Comparison of ENCODE assay signal across 8 cellular contexts in genomic region chr12:95623554-95624170, GRCh38.
DNase-seq lines count a peak whose midpoint lies in the region; ATAC-seq lines count a peak whose summit lies in the region.

No MANE protein-coding gene starts in this region.

- no peak overlapping the region for H2AK5ac ChIP-seq in trophoblast cell (ENCODE audit: low read length)

- H2BK120ac ChIP-seq in trophoblast cell (ENCODE audit: insufficient read depth, low read length, poor library complexity) = no peak overlapping the region

- H3K9me3 ChIP-seq in MG63 (no peaks in the 10 kb centered on the region; the same call in 1 of the 2 replicates), trophoblast cell (ENCODE audit: insufficient read depth, low read depth, low read length) (no peaks in the 10 kb centered on the region)

- no peaks in the 10 kb centered on the region for H3K4me1 Mint-ChIP-seq in activated T-cell treated with anti-CD3 and anti-CD28 coated beads, Interleukin-2, amount 50 U/mL, for 24 hours (ENCODE audit: low read depth)
- no peaks in the 10 kb centered on the region for H3K4me1 Mint-ChIP-seq in activated T-cell treated with anti-CD3 and anti-CD28 coated beads, Interleukin-2, amount 50 U/mL, for 4 hours (ENCODE audit: low read depth)

- no peak overlapping the region for H3K23ac ChIP-seq in trophoblast cell (ENCODE audit: low read length)

- H2BK5ac ChIP-seq in trophoblast cell (ENCODE audit: low read depth, low read length, poor library complexity) = no peak overlapping the region

- H4K8ac ChIP-seq in trophoblast cell (ENCODE audit: low read depth, low read length) = no peak overlapping the region

- H3K4me3 ChIP-seq in MG63 = no peak overlapping the region
- no peak overlapping the region for H3K4me3 ChIP-seq in trophoblast cell (ENCODE audit: low read depth, low read length)

- H4K91ac ChIP-seq in trophoblast cell (ENCODE audit: low read depth, low read length) = peak overlapping the region; percentile 50

- peak overlapping the region; percentile 6 for H2BK12ac ChIP-seq in trophoblast cell (ENCODE audit: low read length)

- H3K27me3 ChIP-seq in MG63 (no peaks in the 10 kb centered on the region), trophoblast cell (ENCODE audit: insufficient read depth, low read length) (no peaks in the 10 kb centered on the region)

- no peak overlapping the region for H3K9ac ChIP-seq in trophoblast cell (ENCODE audit: low read length)

- peak; percentile 5 for DNase-seq in activated T-cell treated with anti-CD3 and anti-CD28 coated beads for 48 hours (ENCODE audit: low read depth)
- DNase-seq in activated T-cell treated with anti-CD3 and anti-CD28 coated beads, Interleukin-2, amount 50 U/mL, for 24 hours = no peak
- DNase-seq in MG63 = peak; percentile 74
- peak; percentile 7 for DNase-seq in activated T-cell treated with anti-CD3 and anti-CD28 coated beads, Interleukin-2, amount 50 U/mL, for 4 hours
- DNase-seq in globus pallidus (ENCODE audit: low spot score) = peak; percentile 26
- peak; percentile 95 to 98 for DNase-seq in trophoblast cell
- DNase-seq in activated gamma-delta T cell (lab: John Stamatoyannopoulos, UW) = no peak

- H3K36me3 ChIP-seq in MG63 = no peaks in the 10 kb centered on the region
- H3K36me3 ChIP-seq in trophoblast cell (ENCODE audit: control insufficient read depth in 1 of 2, insufficient read depth in 2 of 2, low read length in 2 of 2) = no peaks in the 10 kb centered on the region

- peaks cover 11% of the 10 kb centered on the region for H3K79me1 ChIP-seq in trophoblast cell (ENCODE audit: low read length)

- ATAC-seq in activated T-cell treated with anti-CD3 and anti-CD28 coated beads, Interleukin-2, amount 50 U/mL, for 4 hours = no peak
- no peak for ATAC-seq in HG02981 (IDR thresholded peaks at IDR 0.05; ENCODE audit: unreplicated experiment)

- no peak overlapping the region for H2AFZ ChIP-seq in trophoblast cell (ENCODE audit: insufficient read depth, low read length, poor library complexity)

- H3K18ac ChIP-seq in trophoblast cell (ENCODE audit: low read length) = no peak overlapping the region

- H3K14ac ChIP-seq in trophoblast cell (ENCODE audit: low read length) = no peak overlapping the region

- H4K12ac ChIP-seq in trophoblast cell (ENCODE audit: low read depth, low read length) = no peak overlapping the region

- H3K4me1 ChIP-seq in trophoblast cell (ENCODE audit: control insufficient read depth in 1 of 2, insufficient read depth in 2 of 2, low read length in 2 of 2) = peaks cover 3 to 9% of the 10 kb centered on the region in 2 experiments

- H3K27ac ChIP-seq in trophoblast cell (ENCODE audit: low read depth, low read length) = peak overlapping the region; percentile 5

- H3K4me3 Mint-ChIP-seq in activated T-cell treated with anti-CD3 and anti-CD28 coated beads, Interleukin-2, amount 50 U/mL, for 24 hours = no peak overlapping the region
- no peak overlapping the region for H3K4me3 Mint-ChIP-seq in activated T-cell treated with anti-CD3 and anti-CD28 coated beads, Interleukin-2, amount 50 U/mL, for 4 hours

- H3K27ac Mint-ChIP-seq in activated T-cell treated with anti-CD3 and anti-CD28 coated beads, Interleukin-2, amount 50 U/mL, for 24 hours = no peak overlapping the region

- H3K36me3 Mint-ChIP-seq in activated T-cell treated with anti-CD3 and anti-CD28 coated beads, Interleukin-2, amount 50 U/mL, for 24 hours (ENCODE audit: low read depth) = no peaks in the 10 kb centered on the region
- no peaks in the 10 kb centered on the region for H3K36me3 Mint-ChIP-seq in activated T-cell treated with anti-CD3 and anti-CD28 coated beads, Interleukin-2, amount 50 U/mL, for 4 hours (ENCODE audit: insufficient read depth)

- H3K79me2 ChIP-seq in trophoblast cell (ENCODE audit: control insufficient read depth, insufficient read depth, low read length, poor library complexity) = no peaks in the 10 kb centered on the region

- no peaks in the 10 kb centered on the region for H3K9me3 Mint-ChIP-seq in activated T-cell treated with anti-CD3 and anti-CD28 coated beads, Interleukin-2, amount 50 U/mL, for 24 hours
- H3K9me3 Mint-ChIP-seq in activated T-cell treated with anti-CD3 and anti-CD28 coated beads, Interleukin-2, amount 50 U/mL, for 4 hours = no peaks in the 10 kb centered on the region

- H3K4me2 ChIP-seq in trophoblast cell (ENCODE audit: low read length) = no peak overlapping the region

- peaks cover 10% of the 10 kb centered on the region for H3K27me3 Mint-ChIP-seq in activated T-cell treated with anti-CD3 and anti-CD28 coated beads, Interleukin-2, amount 50 U/mL, for 24 hours
- peaks cover 2% of the 10 kb centered on the region for H3K27me3 Mint-ChIP-seq in activated T-cell treated with anti-CD3 and anti-CD28 coated beads, Interleukin-2, amount 50 U/mL, for 4 hours (ENCODE audit: low read depth)

- no peak overlapping the region for H3K4ac ChIP-seq in trophoblast cell (ENCODE audit: low read depth, low read length)

- no CpG with 5 or more reads among the region's 18 CpGs for WGBS in trophoblast cell (ENCODE audit: extremely low coverage, insufficient coverage, insufficient read length)

Comparison
In these comparisons a context has a peak if more than half of its experiments do, and no peak if none do; other contexts are left out.
1. DNase-seq: peak in activated T-cell treated with anti-CD3 and anti-CD28 coated beads for 48 hours (single experiment), MG63 (single experiment), activated T-cell treated with anti-CD3 and anti-CD28 coated beads, Interleukin-2, amount 50 U/mL, for 4 hours (single experiment), globus pallidus (single experiment) and trophoblast cell (2 of 2); none in activated T-cell treated with anti-CD3 and anti-CD28 coated beads, Interleukin-2, amount 50 U/mL, for 24 hours (single experiment) and activated gamma-delta T cell (single experiment).